Comparison of ENCODE assay signal across 9 cellular contexts in the genomic region with DNA sequence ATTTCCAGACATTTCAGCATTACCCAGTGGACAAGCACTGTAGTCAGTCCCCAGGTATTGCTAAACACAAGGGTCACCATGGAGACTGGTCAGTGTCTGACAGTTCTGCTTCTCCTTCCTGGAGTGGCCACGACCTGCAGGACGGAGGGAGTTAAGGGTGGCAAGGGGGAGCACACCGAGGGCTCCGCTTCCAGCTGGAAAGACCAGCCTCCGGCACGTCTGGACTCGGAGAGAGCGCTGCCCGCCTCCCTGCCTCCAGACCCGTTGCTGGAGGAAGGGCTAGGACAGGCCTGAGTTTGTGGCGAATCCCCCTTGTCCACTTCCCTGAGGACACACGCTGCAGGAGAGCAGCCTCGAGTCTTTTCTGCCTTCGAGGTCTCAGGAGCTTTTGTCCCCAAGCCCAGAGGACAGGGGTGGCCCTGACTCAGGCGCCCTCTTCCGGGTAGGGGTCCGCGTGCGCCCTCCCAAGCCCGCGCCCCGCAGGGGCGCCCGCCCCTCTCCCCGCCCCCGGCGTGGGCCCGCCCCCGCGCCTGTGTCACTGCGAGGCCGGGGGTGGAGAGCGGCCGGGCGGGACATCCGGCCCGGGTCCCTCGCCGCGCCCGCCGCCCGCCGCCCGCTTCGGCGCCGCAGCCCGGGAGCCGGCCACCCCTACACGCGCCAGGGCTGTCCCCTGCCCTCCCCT. TPM values are rescaled to one million over a fixed set of nuclear protein-coding genes. Genes with fewer than 3 reads are reported as not detected.
DNase-seq lines count a peak whose midpoint lies in the region; ATAC-seq, FAIRE-seq and TF ChIP-seq lines count a peak whose summit lies in the region.
"Had no signal": no experiment of that assay in that cellular context is flagged by ENCODE, and none has a peak within 500 bp of the region (broad histone marks: within the 10 kb centered on the region; RNA-seq: fewer than 3 reads in every experiment).

A gene with protein sequence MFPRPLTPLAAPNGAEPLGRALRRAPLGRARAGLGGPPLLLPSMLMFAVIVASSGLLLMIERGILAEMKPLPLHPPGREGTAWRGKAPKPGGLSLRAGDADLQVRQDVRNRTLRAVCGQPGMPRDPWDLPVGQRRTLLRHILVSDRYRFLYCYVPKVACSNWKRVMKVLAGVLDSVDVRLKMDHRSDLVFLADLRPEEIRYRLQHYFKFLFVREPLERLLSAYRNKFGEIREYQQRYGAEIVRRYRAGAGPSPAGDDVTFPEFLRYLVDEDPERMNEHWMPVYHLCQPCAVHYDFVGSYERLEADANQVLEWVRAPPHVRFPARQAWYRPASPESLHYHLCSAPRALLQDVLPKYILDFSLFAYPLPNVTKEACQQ (plus strand): TSS at position 562 of the 682 bp plus-strand sequence. CDS start 230 bp downstream, outside the sequence.

- H3K23me2 ChIP-seq in H1 (ENCODE audit: low read depth, low read length), result peaks cover 16% of the 10 kb centered on the region

- 0 out of 2 replicates have a peak within 1 kb of the TSS, but pooled peaks have one; percentile 94 for H2AK5ac ChIP-seq in H1 (ENCODE audit: low read depth, low read length)

- no peak within 1 kb of the TSS for H3K14ac ChIP-seq in H1 (ENCODE audit: insufficient read length)

- TF ChIP-seq CTCF in H1 (IDR thresholded peaks at IDR 0.05; ENCODE audit: control extremely low read depth in 1 of 3, insufficient read depth in 1 of 3, low read depth in 1 of 3, low read length in 3 of 3), result no peak

- peak; percentile 60 for FAIRE-seq in H1 (lab: Jason Lieb, UNC)
- FAIRE-seq: G401.6 had no signal

- peak; percentile 18 to 51 (median 42) for DNase-seq in NCI-H1417 (lab: John Stamatoyannopoulos, UW)
- DNase-seq in NCI-H1417 treated with DMSO at 0.1 percent for 48 hours (lab: John Stamatoyannopoulos, UW), result no peak
- DNase-seq in NCI-H345 treated with DMSO at 0.1 percent for 48 hours (lab: John Stamatoyannopoulos, UW; ENCODE audit: unreplicated experiment), result peak; percentile 17
- DNase-seq in activated CD8-positive, alpha-beta memory T cell treated with anti-CD3 and anti-CD28 coated beads for 24 hours, result peak; percentile 83
- DNase-seq in H1 (ENCODE audit: low read depth in 1 of 2, low spot score in 2 of 2), result peak; percentile 27 to 72
- DNase-seq in medulla oblongata (ENCODE audit: extremely low spot score), result peak; percentile 61
- peak; percentile 29 to 37 for DNase-seq in stimulated activated CD8-positive, alpha-beta memory T cell treated with anti-CD3 and anti-CD28 coated beads, Interleukin-4, amount 100 ng/mL, for 4 hours (ENCODE audit: low read depth in 2 of 2, low spot score in 1 of 2)

- no peaks in the 10 kb centered on the region for H3K9me3 ChIP-seq in H1 (ENCODE audit: insufficient read depth in 2 of 2, low read depth in 1 of 2, low read length in 1 of 2)

- H2BK20ac ChIP-seq in H1 (ENCODE audit: low read length), result no peak within 1 kb of the TSS; the same call in 1 of the 2 replicates

- ATAC-seq in HG02623 (IDR thresholded peaks at IDR 0.05; ENCODE audit: unreplicated experiment), result peak; percentile 70

- H4K91ac ChIP-seq in H1 (replicated peaks; ENCODE audit: insufficient read length, low read length), result peak within 1 kb of the TSS; percentile 50

- peak within 1 kb of the TSS; percentile 60 for H3K18ac ChIP-seq in H1 (ENCODE audit: extremely low read depth, low read length)

- peak within 1 kb of the TSS; percentile 32 for H3K56ac ChIP-seq in H1 (replicated peaks; ENCODE audit: insufficient read length, low read depth, low read length)

- peaks cover 7% of the 10 kb centered on the region; the same call in 1 of the 2 replicates for H3K79me1 ChIP-seq in H1 (ENCODE audit: low read depth, low read length)

- H4K20me1 ChIP-seq in H1 (replicated peaks in 1 of 2; ENCODE audit: control insufficient read depth in 1 of 2, insufficient read depth in 2 of 2, low read length in 2 of 2), result peaks cover 1 to 8% of the 10 kb centered on the region in 2 experiments

- H3K4me2 ChIP-seq in H1 (ENCODE audit: insufficient read depth in 1 of 2, low read depth in 2 of 2, low read length in 2 of 2), result peak within 1 kb of the TSS; percentile 87 to 91

- peak within 1 kb of the TSS; percentile 44 to 65 (median 50) for H3K9ac ChIP-seq in H1 (replicated peaks in 1 of 4; ENCODE audit: extremely low read depth in 1 of 4, low read depth in 3 of 4, low read length in 3 of 4)

- POLR2A ChIA-PET in H1 (lab: Charles Lee; ENCODE audit: partially characterized antibody), result interaction anchor here (0.9 to 3.5 kb wide), 12 partner anchors 8 to 84 kb away, joined by 3 to 21 read pairs (median 4); a partner anchor contains a TSS

- peak within 1 kb of the TSS; percentile 57; the same call in 1 of the 2 replicates for H3K27ac ChIP-seq in H1 (ENCODE audit: low read depth, low read length)

- no peak within 1 kb of the TSS for H3K23ac ChIP-seq in H1 (ENCODE audit: insufficient read length)

- H3K79me2 ChIP-seq in H1 (ENCODE audit: control insufficient read depth in 1 of 2, insufficient read depth in 2 of 2, low read length in 2 of 2), result no peaks in the 10 kb centered on the region

- H3K4me3 ChIP-seq in H1 (ENCODE audit: extremely low read depth in 1 of 4, insufficient read depth in 2 of 4, low read depth in 3 of 4, low read length in 4 of 4), result peak within 1 kb of the TSS; percentile 68 to 87 (median 71)

- no peak for TF ChIP-seq RAD21 in H1 (IDR thresholded peaks at IDR 0.05 in 1 of 2, conservative IDR thresholded peaks at IDR 0.05 in 1 of 2; ENCODE audit: low read depth in 2 of 2, low read length in 2 of 2)

- no peak for TF ChIP-seq EP300 in H1 (IDR thresholded peaks at IDR 0.05; ENCODE audit: borderline replicate concordance in 1 of 2, low read depth in 2 of 2, low read length in 2 of 2)

- peak within 1 kb of the TSS; percentile 33; the same call in 1 of the 2 replicates for H2AFZ ChIP-seq in H1 (ENCODE audit: low read length)

- WGBS in H1 (ENCODE audit: extremely low coverage in 1 of 2, insufficient coverage in 1 of 2, insufficient read length in 1 of 2, insufficient replicate concordance in 2 of 2, low coverage in 1 of 2, low lambda C conversion rate in 2 of 2, missing lambda C conversion rate in 1 of 2), 2 experiments, result 11% methylated on average over 14 of the region's 52 CpGs; no CpG with 5 or more reads in 1 of the 2 experiments

- H2BK15ac ChIP-seq in H1 (ENCODE audit: low read length), result peak within 1 kb of the TSS; percentile 95; the same call in 1 of the 2 replicates

- peak within 1 kb of the TSS; percentile 78; the same call in 1 of the 2 replicates for H2BK5ac ChIP-seq in H1 (ENCODE audit: low read depth, low read length)

- peaks cover 0 to 3% (median 0%) of the 10 kb centered on the region in 4 experiments; a peak in 1 of 7 replicates for H3K27me3 ChIP-seq in H1 (replicated peaks in 1 of 4; ENCODE audit: control insufficient read depth in 3 of 4, extremely low read depth in 1 of 4, insufficient read depth in 3 of 4, low read length in 3 of 4)

- H2BK12ac ChIP-seq in H1 (ENCODE audit: low read depth, low read length), result peak within 1 kb of the TSS; percentile 84; the same call in 1 of the 2 replicates

- CTCF ChIA-PET in H1 (lab: Charles Lee; ENCODE audit: partially characterized antibody), result interaction anchor here (0.5 to 2.4 kb wide), 9 partner anchors 12 to 1464 kb away, joined by 3 to 12 read pairs (median 6); no protein-coding TSS in a partner anchor

- H2BK120ac ChIP-seq in H1 (replicated peaks; ENCODE audit: low read depth, low read length), result no peak within 1 kb of the TSS

- peaks cover 4 to 16% (median 10%) of the 10 kb centered on the region in 4 experiments; a peak in 6 of 8 replicates for H3K36me3 ChIP-seq in H1 (ENCODE audit: control insufficient read depth in 2 of 4, insufficient read depth in 4 of 4, low read length in 3 of 4)

- H4K8ac ChIP-seq in H1 (ENCODE audit: extremely low read depth, insufficient read depth, low read length), result no peak within 1 kb of the TSS

- TF ChIP-seq POLR2A in H1 (IDR thresholded peaks at IDR 0.05; ENCODE audit: control extremely low read depth in 1 of 2, low read depth in 2 of 2, low read length in 2 of 2), result 0 out of 3 replicates have a peak, but pooled peaks of 1 of the 2 experiments have one; percentile 8

- H3K4me1 ChIP-seq in H1 (replicated peaks in 1 of 4; ENCODE audit: control insufficient read depth in 3 of 4, insufficient read depth in 4 of 4, low read length in 3 of 4), result peaks cover 0 to 17% (median 10%) of the 10 kb centered on the region in 4 experiments; a peak in 6 of 7 replicates

- peak within 1 kb of the TSS; percentile 91 for H3K4ac ChIP-seq in H1 (replicated peaks; ENCODE audit: insufficient read length, low read depth, low read length)

- peak within 1 kb of the TSS; percentile 31 for H4K5ac ChIP-seq in H1 (ENCODE audit: insufficient read length, low read depth, low read length)

TF ChIP-seq in H1, 55 proteins besides CTCF, POLR2A, EP300 and RAD21 (continues in another document):
- TF ChIP-seq, protein P1, sequence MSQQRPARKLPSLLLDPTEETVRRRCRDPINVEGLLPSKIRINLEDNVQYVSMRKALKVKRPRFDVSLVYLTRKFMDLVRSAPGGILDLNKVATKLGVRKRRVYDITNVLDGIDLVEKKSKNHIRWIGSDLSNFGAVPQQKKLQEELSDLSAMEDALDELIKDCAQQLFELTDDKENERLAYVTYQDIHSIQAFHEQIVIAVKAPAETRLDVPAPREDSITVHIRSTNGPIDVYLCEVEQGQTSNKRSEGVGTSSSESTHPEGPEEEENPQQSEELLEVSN (IDR thresholded peaks at IDR 0.05), result peak; percentile 41; the same call in 1 of the 2 replicates
- TF ChIP-seq TAF1 (IDR thresholded peaks at IDR 0.05; ENCODE audit: low read depth, low read length) (0 out of 2 replicates have a peak, but pooled peaks have one; percentile 9), RFX5 (IDR thresholded peaks at IDR 0.05; ENCODE audit: borderline replicate concordance, low read depth, low read length) (no peak), PHF8 (conservative IDR thresholded peaks at IDR 0.05; ENCODE audit: low read depth, low read length) (0 out of 2 replicates have a peak, but pooled peaks have one; percentile 38), SP4 (IDR thresholded peaks at IDR 0.05; ENCODE audit: low read length) (no peak), BRCA1 (IDR thresholded peaks at IDR 0.05; ENCODE audit: low read depth, low read length) (no peak), EGR1 (IDR thresholded peaks at IDR 0.05; ENCODE audit: borderline replicate concordance, low read depth, low read length) (peak; percentile 75; the same call in 1 of the 2 replicates), CREB1 (IDR thresholded peaks at IDR 0.05) (no peak), TCF12 (IDR thresholded peaks at IDR 0.05; ENCODE audit: low read depth, low read length) (no peak)

RNA-seq across cellular contexts. Expression of the gene that starts here (rescaled TPM):
- total RNA-seq in H1 (2021; fragmentation: NEBNext Ultra II Directional; extraction: Animal tissue kit (Norgen Biotek cat#: 25700)), result 17.7 and 20.3 TPM in 2 replicates
- polyA plus RNA-seq in H1 (2011; rRNA removed), result 13.4 and 15.2 TPM in 2 replicates
- polyA plus RNA-seq in H1 (2011; cell fraction: cytosol; rRNA removed), result 10.0 TPM
- polyA plus RNA-seq in H1 (2011; cell fraction: nucleus; rRNA removed), result 14.9 TPM
- 16.1 to 20.5 TPM (median 18.5 TPM) in 4 replicates for polyA plus RNA-seq in H1 (2012, experiment 1 of 2)
- polyA plus RNA-seq in H1 (2012, experiment 2 of 2), result 21.7 TPM
- 19.8 TPM for polyA plus RNA-seq in H1 (2013, experiment 1 of 2)
- 20.1 TPM for polyA plus RNA-seq in H1 (2013, experiment 2 of 2)
- polyA minus RNA-seq in H1 (2011; rRNA and poly(A)+ RNA removed), result 7.0 and 8.4 TPM in 2 replicates
- polyA minus RNA-seq in H1 (2011; cell fraction: cytosol; rRNA and poly(A)+ RNA removed), result 13.4 TPM
- 6.5 TPM for polyA minus RNA-seq in H1 (2011; cell fraction: nucleus; rRNA and poly(A)+ RNA removed)
